In the genomic region with DNA sequence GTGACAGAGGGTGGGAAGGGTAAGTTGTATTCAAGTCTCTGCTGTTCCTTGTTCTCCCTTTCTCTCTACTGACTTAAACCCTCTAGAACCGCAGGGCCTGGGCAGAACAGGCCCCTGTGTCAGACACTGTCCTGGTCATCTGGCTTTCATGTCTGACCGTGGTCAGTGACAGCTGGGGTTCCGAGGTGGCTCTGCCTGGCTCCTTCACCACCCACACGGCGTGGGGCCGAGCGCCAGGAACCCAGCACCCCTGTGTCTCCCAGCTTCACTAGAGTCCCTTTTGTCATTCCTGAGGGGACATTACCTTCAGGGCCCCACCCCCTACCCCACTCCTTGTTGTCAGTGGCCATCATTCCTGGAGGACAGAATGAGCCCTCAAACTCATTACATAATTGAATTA, we compare ENCODE assay signal across 16 cellular contexts.
"Had no signal": no experiment of that assay in that cellular context is flagged by ENCODE, and none has a peak within 500 bp of the region (broad histone marks: within the 10 kb centered on the region; RNA-seq: fewer than 3 reads in every experiment).

No MANE protein-coding gene starts in this region.

- H3K4me1 ChIP-seq: left lung, psoas muscle, stomach had no signal

- H3K27ac ChIP-seq: cardiac muscle cell, left lung, psoas muscle, stomach, testis had no signal

- H3K27me3 ChIP-seq: cardiac muscle cell, left lung, stomach, testis had no signal

- H3K9me3 ChIP-seq: left lung, psoas muscle, stomach, testis had no signal

- H3K4me3 ChIP-seq: cardiac muscle cell, left lung, psoas muscle, stomach had no signal

- DNase-seq: activated CD4-positive, alpha-beta T cell treated with anti-CD3 and anti-CD28 coated beads, Interleukin-2, amount 10 ng/mL, durations not matched to agents 7 days and 5 days; activated CD8-positive, alpha-beta T cell treated with anti-CD3 and anti-CD28 coated beads, Interleukin-2, amount 10 ng/mL, durations not matched to agents 7 days and 5 days; activated naive CD4-positive, alpha-beta T cell treated with Interleukin-2 at 50 U/mL for 16 hours; activated naive CD8-positive, alpha-beta T cell treated with anti-CD3 and anti-CD28 coated beads, Interleukin-2, amount 10 ng/mL, durations not matched to agents 7 days and 5 days; amygdala; erythroblast; foreskin melanocyte; left lung; right cardiac atrium; small intestine; stimulated activated CD4-positive, alpha-beta T cell treated with anti-CD3 and anti-CD28 coated beads, Interleukin-15, amount 100 ng/mL, for 24 hours; stimulated activated CD4-positive, alpha-beta T cell treated with anti-CD3 and anti-CD28 coated beads, Interleukin-2, amount 100 ng/mL, for 48 hours; stomach; testis had no signal
